In genomic region chr14:22822017-22822618, GRCh38 we compare ENCODE assay signal across 7 cellular contexts. TPM values are rescaled to one million over a fixed set of nuclear protein-coding genes. Genes with fewer than 3 reads are reported as not detected.
DNase-seq lines count a peak whose midpoint lies in the region; TF ChIP-seq lines count a peak whose summit lies in the region.
"Had no signal": no experiment of that assay in that cellular context is flagged by ENCODE, and none has a peak within 500 bp of the region (broad histone marks: within the 10 kb centered on the region; RNA-seq: fewer than 3 reads in every experiment).

No MANE protein-coding gene starts in this region.

- TF ChIP-seq CTCF in endothelial cell (IDR thresholded peaks at IDR 0.05; ENCODE audit: unreplicated experiment) (no peak), retinal pigment epithelial cell (conservative IDR thresholded peaks at IDR 0.05; ENCODE audit: low read depth, low read length) (no peak)

- H3K36me3 Mint-ChIP-seq in IgD-negative memory B cell (no peaks in the 10 kb centered on the region), endothelial cell (ENCODE audit: low read depth, unreplicated experiment) (no peaks in the 10 kb centered on the region)

- H3K4me3 Mint-ChIP-seq in IgD-negative memory B cell (peak overlapping the region; percentile 78 to 97 (median 90)), endothelial cell (ENCODE audit: unreplicated experiment) (peak overlapping the region; percentile 73)

- H3K4me3 ChIP-seq in retinal pigment epithelial cell (ENCODE audit: low read length): peak overlapping the region; percentile 31

- peak overlapping the region in 2 of 3 donors; percentile 56 to 70 for H3K27ac Mint-ChIP-seq in IgD-negative memory B cell
- H3K27ac Mint-ChIP-seq in endothelial cell (ENCODE audit: unreplicated experiment): no peak overlapping the region

- H3K27me3 Mint-ChIP-seq in IgD-negative memory B cell (no peaks in the 10 kb centered on the region), endothelial cell (ENCODE audit: unreplicated experiment) (peaks cover 17% of the 10 kb centered on the region)

- DNase-seq in endothelial cell (ENCODE audit: low spot score) (no peak), retinal pigment epithelial cell (ENCODE audit: low read depth) (no peak), NCI-H1417 (lab: John Stamatoyannopoulos, UW) (no peak), NCI-H1436 treated with DMSO at 0.1 percent for 48 hours (lab: John Stamatoyannopoulos, UW) (no peak), DMS153 treated with DMSO at 0.1 percent for 48 hours (lab: John Stamatoyannopoulos, UW; ENCODE audit: unreplicated experiment) (no peak)
- DNase-seq: NCI-H510A had no signal

- no peaks in the 10 kb centered on the region for H3K9me3 Mint-ChIP-seq in IgD-negative memory B cell
- H3K9me3 Mint-ChIP-seq in endothelial cell (ENCODE audit: unreplicated experiment): no peaks in the 10 kb centered on the region

- H3K4me1 Mint-ChIP-seq in IgD-negative memory B cell: peaks cover 19 to 32% (median 25%) of the 10 kb centered on the region in 3 donors
- peaks cover 36% of the 10 kb centered on the region for H3K4me1 Mint-ChIP-seq in endothelial cell (ENCODE audit: unreplicated experiment)

RNA-seq across cellular contexts. Expression of gene SLC7A7, which starts 6.9 kb away (rescaled TPM):
- polyA plus RNA-seq in IgD-negative memory B cell: 24.0 TPM
- total RNA-seq in endothelial cell (ENCODE audit: unreplicated experiment): 15.0 TPM

RNA-seq across cellular contexts. Expression of gene MRPL52, which starts 7.6 kb away (rescaled TPM):
- polyA plus RNA-seq in IgD-negative memory B cell: 200 TPM
- 126 TPM for total RNA-seq in endothelial cell (ENCODE audit: unreplicated experiment)

RNA-seq across cellular contexts. Expression of gene MMP14, which starts 14.3 kb away (rescaled TPM):
- polyA plus RNA-seq in IgD-negative memory B cell: not detected
- 819 TPM for total RNA-seq in endothelial cell (ENCODE audit: unreplicated experiment)

RNA-seq across cellular contexts. Expression of gene LRP10, which starts 49.4 kb away (rescaled TPM):
- 113 TPM for polyA plus RNA-seq in IgD-negative memory B cell
- total RNA-seq in endothelial cell (ENCODE audit: unreplicated experiment): 105 TPM

RNA-seq across cellular contexts. Expression of gene OXA1L, which starts 55.6 kb away (rescaled TPM):
- polyA plus RNA-seq in IgD-negative memory B cell: 60.7 TPM
- 168 TPM for total RNA-seq in endothelial cell (ENCODE audit: unreplicated experiment)
